12 cellular contexts compared by ENCODE assay signal in genomic region chr15:77160562-77161481, GRCh38.
DNase-seq lines count a peak whose midpoint lies in the region; ATAC-seq, FAIRE-seq and TF ChIP-seq lines count a peak whose summit lies in the region.
"Had no signal": no experiment of that assay in that cellular context is flagged by ENCODE, and none has a peak within 500 bp of the region (broad histone marks: within the 10 kb centered on the region; RNA-seq: fewer than 3 reads in every experiment).

No MANE protein-coding gene starts in this region.

- H3K23ac ChIP-seq in trophoblast cell (ENCODE audit: low read length) = no peak overlapping the region

- no peak overlapping the region for H3K9ac ChIP-seq in trophoblast cell (ENCODE audit: low read length)

- H4K8ac ChIP-seq in trophoblast cell (ENCODE audit: low read depth, low read length) = no peak overlapping the region

- H3K4me3 ChIP-seq in choroid plexus epithelial cell (ENCODE audit: low read depth, low read length) (no peak overlapping the region), trophoblast cell (ENCODE audit: low read depth, low read length) (no peak overlapping the region)

- no peaks in the 10 kb centered on the region for H3K9me3 ChIP-seq in trophoblast cell (ENCODE audit: insufficient read depth, low read depth, low read length)

- H2BK120ac ChIP-seq in trophoblast cell (ENCODE audit: insufficient read depth, low read length, poor library complexity) = no peak overlapping the region

- ATAC-seq in GM18517 (IDR thresholded peaks at IDR 0.05; ENCODE audit: unreplicated experiment) = no peak

- no peak overlapping the region for H2AK5ac ChIP-seq in trophoblast cell (ENCODE audit: low read length)

- no peak overlapping the region for H2BK5ac ChIP-seq in trophoblast cell (ENCODE audit: low read depth, low read length, poor library complexity)

- H3K4me1 ChIP-seq in trophoblast cell (ENCODE audit: control insufficient read depth in 1 of 2, insufficient read depth in 2 of 2, low read length in 2 of 2) = peaks cover 0 to 4% of the 10 kb centered on the region in 2 experiments

- H3K27ac ChIP-seq in trophoblast cell (ENCODE audit: low read depth, low read length) = peak overlapping the region; percentile 44
- H3K27ac ChIP-seq: 22Rv1 had no signal

- H3K18ac ChIP-seq in trophoblast cell (ENCODE audit: low read length) = no peak overlapping the region

- no peak overlapping the region for H2BK12ac ChIP-seq in trophoblast cell (ENCODE audit: low read length)

- H3K27me3 ChIP-seq in trophoblast cell (ENCODE audit: insufficient read depth, low read length) = no peaks in the 10 kb centered on the region

- H3K36me3 ChIP-seq in trophoblast cell (ENCODE audit: control insufficient read depth in 1 of 2, insufficient read depth in 2 of 2, low read length in 2 of 2) = peaks cover 0 to 5% of the 10 kb centered on the region in 2 experiments

- H4K91ac ChIP-seq in trophoblast cell (ENCODE audit: low read depth, low read length) = no peak overlapping the region

- H3K79me1 ChIP-seq in trophoblast cell (ENCODE audit: low read length) = no peaks in the 10 kb centered on the region

- H2AFZ ChIP-seq in trophoblast cell (ENCODE audit: insufficient read depth, low read length, poor library complexity) = no peak overlapping the region

- no peak overlapping the region for H3K4ac ChIP-seq in trophoblast cell (ENCODE audit: low read depth, low read length)

- no peak for TF ChIP-seq CTCF in choroid plexus epithelial cell (conservative IDR thresholded peaks at IDR 0.05; ENCODE audit: low read depth, low read length)

- no peak for FAIRE-seq in urothelium cell line (lab: Jason Lieb, UNC)

- no peaks in the 10 kb centered on the region for H3K79me2 ChIP-seq in trophoblast cell (ENCODE audit: control insufficient read depth, insufficient read depth, low read length, poor library complexity)

- DNase-seq in DMS53 (lab: John Stamatoyannopoulos, UW) = peak; percentile 26
- no peak for DNase-seq in DMS53 treated with DMSO at 0.1 percent for 48 hours (lab: John Stamatoyannopoulos, UW; ENCODE audit: unreplicated experiment)
- peak; percentile 45 for DNase-seq in NCI-H2029 (lab: John Stamatoyannopoulos, UW)
- DNase-seq in choroid plexus epithelial cell (ENCODE audit: low read depth) = peak; percentile 17
- DNase-seq in trophoblast cell = no peak
- no peak for DNase-seq in urothelium cell line (ENCODE audit: low spot score)
- no peak for DNase-seq in activated gamma-delta T cell (lab: John Stamatoyannopoulos, UW)
- DNase-seq: activated effector memory CD4-positive, alpha-beta T cell treated with anti-CD3 and anti-CD28 coated beads, Interleukin-2, amount 50 U/mL, for 16 hours; foreskin fibroblast; occipital lobe had no signal

- no CpG with 5 or more reads among the region's 7 CpGs for WGBS in trophoblast cell (ENCODE audit: extremely low coverage, insufficient coverage, insufficient read length)

- no peak overlapping the region for H3K14ac ChIP-seq in trophoblast cell (ENCODE audit: low read length)

- no peak overlapping the region for H4K12ac ChIP-seq in trophoblast cell (ENCODE audit: low read depth, low read length)

- no peak overlapping the region for H3K4me2 ChIP-seq in trophoblast cell (ENCODE audit: low read length)

Comparison
In these comparisons a context has a peak if more than half of its experiments do, and no peak if none do; other contexts are left out.
1. DNase-seq: peak in DMS53 (single experiment), NCI-H2029 (single experiment) and choroid plexus epithelial cell (single experiment); none in DMS53 treated with DMSO at 0.1 percent for 48 hours (single experiment), trophoblast cell (0 of 2), urothelium cell line (single experiment) and activated gamma-delta T cell (single experiment).